ENCODE assay signal across 7 cellular contexts in genomic region chr11:86919557-86920210, GRCh38. TPM values are rescaled to one million over a fixed set of nuclear protein-coding genes. Genes with fewer than 3 reads are reported as not detected.
DNase-seq lines count a peak whose midpoint lies in the region; ATAC-seq, FAIRE-seq and TF ChIP-seq lines count a peak whose summit lies in the region.

No MANE protein-coding gene starts in this region.

- H3K27me3 ChIP-seq in GM06990 (replicated peaks; ENCODE audit: control insufficient read depth, insufficient read depth, low read length), result peaks cover 1% of the 10 kb centered on the region; the same call in 1 of the 2 replicates
- H3K27me3 ChIP-seq in mesendoderm (ENCODE audit: insufficient read depth, low read length, poor library complexity), result no peaks in the 10 kb centered on the region

- no peak overlapping the region for H3K27ac ChIP-seq in mesendoderm (ENCODE audit: low read depth, low read length)

- H3K18ac ChIP-seq in mesendoderm (ENCODE audit: low read length), result no peak overlapping the region

- H3K56ac ChIP-seq in mesendoderm (ENCODE audit: low read length), result no peak overlapping the region

- no peak overlapping the region for H3K4me3 ChIP-seq in GM06990 (replicated peaks; ENCODE audit: low read depth, low read length)
- H3K4me3 ChIP-seq in mesendoderm (ENCODE audit: low read length), result no peak overlapping the region

- DNase-seq in GM06990 (ENCODE audit: extremely low read depth, insufficient read length) (no peak), RCC 7860 (ENCODE audit: low spot score) (peak; percentile 33), mesendoderm (peak; percentile 86)

- H3K79me2 ChIP-seq in mesendoderm (ENCODE audit: control insufficient read depth, insufficient read depth, low read length), result no peaks in the 10 kb centered on the region

- no peak overlapping the region for H2BK15ac ChIP-seq in mesendoderm (replicated peaks; ENCODE audit: low read depth)

- no peak overlapping the region for H3K9ac ChIP-seq in mesendoderm (ENCODE audit: low read length)

- H3K4ac ChIP-seq in mesendoderm (ENCODE audit: low read depth, low read length), result no peak overlapping the region

- H4K8ac ChIP-seq in mesendoderm (ENCODE audit: low read depth, low read length), result no peak overlapping the region

- H4K5ac ChIP-seq in mesendoderm (ENCODE audit: low read length), result no peak overlapping the region

- no peaks in the 10 kb centered on the region for H3K79me1 ChIP-seq in mesendoderm (ENCODE audit: low read length)

- TF ChIP-seq CTCF in GM06990 (IDR thresholded peaks at IDR 0.05; ENCODE audit: insufficient read depth, low read length, poor library complexity, severe bottlenecking), result peak; percentile 56

- H3K23ac ChIP-seq in mesendoderm (ENCODE audit: low read length), result no peak overlapping the region

- H3K4me1 ChIP-seq in mesendoderm (ENCODE audit: control insufficient read depth, low read depth, low read length), result no peaks in the 10 kb centered on the region

- no peak overlapping the region for H2BK120ac ChIP-seq in mesendoderm (ENCODE audit: low read depth, low read length)

- no peak overlapping the region for H2BK5ac ChIP-seq in mesendoderm (ENCODE audit: low read length)

- H3K4me2 ChIP-seq in mesendoderm (ENCODE audit: low read length), result no peak overlapping the region

- WGBS in mesendoderm (ENCODE audit: extremely low coverage, insufficient coverage, low lambda C conversion rate), result no CpG with 5 or more reads among the region's 7 CpGs

- H2AK5ac ChIP-seq in mesendoderm (ENCODE audit: low read length), result no peak overlapping the region

- ATAC-seq in HG02885 (IDR thresholded peaks at IDR 0.05; ENCODE audit: poor library complexity, unreplicated experiment), result peak; percentile 53
- no peak for ATAC-seq in GM21447 (IDR thresholded peaks at IDR 0.05; ENCODE audit: unreplicated experiment)
- no peak for ATAC-seq in GM21825 (IDR thresholded peaks at IDR 0.05; ENCODE audit: unreplicated experiment)

- H3K36me3 ChIP-seq in GM06990 (ENCODE audit: control insufficient read depth, insufficient read depth, low read length) (no peaks in the 10 kb centered on the region), mesendoderm (ENCODE audit: control insufficient read depth, insufficient read depth, low read length) (no peaks in the 10 kb centered on the region)

- FAIRE-seq in RCC 7860 (lab: Jason Lieb, UNC) (no peak), endometrium (lab: Jason Lieb, UNC) (peak; percentile 21)

RNA-seq across cellular contexts. Expression of gene FZD4, which starts 35.5 kb away (rescaled TPM):
- polyA plus RNA-seq in mesendoderm (2013, experiment 1 of 2), result 4.7 TPM
- 4.2 TPM for polyA plus RNA-seq in mesendoderm (2013, experiment 2 of 2)
